Comparison of ENCODE assay signal across 23 cellular contexts in the genomic region with DNA sequence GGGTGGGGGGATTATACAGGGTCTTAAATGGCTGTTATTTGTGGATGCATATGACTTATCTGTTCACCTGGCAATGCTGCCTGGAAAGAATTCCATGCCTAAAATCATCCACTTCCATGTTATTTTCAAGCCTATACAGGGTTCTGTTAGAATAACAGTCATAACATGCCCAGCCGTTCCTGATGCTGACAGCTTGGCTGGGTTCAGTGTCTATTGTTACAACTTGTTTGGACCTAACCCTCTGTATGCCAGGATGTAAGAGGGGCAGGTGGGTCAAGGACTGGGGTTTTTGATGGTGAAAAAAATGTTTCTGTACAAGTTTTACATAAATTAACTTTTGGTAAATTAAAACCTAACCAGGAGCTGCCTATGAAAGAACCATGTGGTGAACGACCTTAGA.
A peak's percentile ranks its signal among the peaks of the same experiment; 100 is the strongest.
DNase-seq lines count a peak whose midpoint lies in the region; ATAC-seq, FAIRE-seq and TF ChIP-seq lines count a peak whose summit lies in the region.
"Had no signal": no experiment of that assay in that cellular context is flagged by ENCODE, and none has a peak within 500 bp of the region (broad histone marks: within the 10 kb centered on the region; RNA-seq: fewer than 3 reads in every experiment).

No MANE protein-coding gene starts in this region.

- 90% methylated on average over 2 of the region's 2 CpGs for WGBS in HepG2 (ENCODE audit: low lambda C conversion rate)
- 49% methylated on average over 2 of the region's 2 CpGs for WGBS in right lobe of liver (ENCODE audit: insufficient coverage, low coverage, low lambda C conversion rate, missing lambda C conversion rate)

- FAIRE-seq in HepG2 (lab: Jason Lieb, UNC), result peak; percentile 54
- FAIRE-seq: A204.1, GM12891, GM19239 had no signal

- H3K36me3 ChIP-seq in HepG2 (replicated peaks in 1 of 2; ENCODE audit: control insufficient read depth in 1 of 2, insufficient read depth in 2 of 2, low read length in 2 of 2) (peaks cover 29 to 57% of the 10 kb centered on the region in 2 experiments; a peak in 4 of 5 replicates), right lobe of liver (peaks cover 0 to 17% (median under 1%) of the 10 kb centered on the region in 4 donors)

- no peak for TF ChIP-seq EP300 in HepG2 (IDR thresholded peaks at IDR 0.05; ENCODE audit: low read depth in 2 of 2, low read length in 2 of 2)
- no peak for TF ChIP-seq EP300 in HepG2 (CRISPR knock-in tag; IDR thresholded peaks at IDR 0.05; ENCODE audit: borderline replicate concordance)

- no peak overlapping the region for H3K4me2 ChIP-seq in HepG2 (ENCODE audit: low read depth, low read length)
- H3K4me2 ChIP-seq: PC-9 had no signal

- H4K20me1 ChIP-seq in HepG2 (ENCODE audit: insufficient read depth, low read length), result no peaks in the 10 kb centered on the region

- H3K9me3 ChIP-seq in HepG2 (ENCODE audit: low read length) (no peaks in the 10 kb centered on the region), right lobe of liver (no peaks in the 10 kb centered on the region)

- intact Hi-C loops in HepG2 (cut with micrococcal nuclease; ENCODE audit: unreplicated experiment), result no loop called here
- intact Hi-C loops in right lobe of liver (cut with DNase I), result no loop called here

- H3K27me3 ChIP-seq in HepG2 (ENCODE audit: control insufficient read depth in 1 of 2, insufficient read depth in 2 of 2, low read length in 2 of 2) (no peaks in the 10 kb centered on the region), right lobe of liver (no peaks in the 10 kb centered on the region)

- TF ChIP-seq POLR2A in HepG2 (IDR thresholded peaks at IDR 0.05; ENCODE audit: insufficient read depth in 1 of 2, low read depth in 2 of 2, low read length in 2 of 2) (no peak), right lobe of liver (IDR thresholded peaks at IDR 0.05) (no peak)

- no peak overlapping the region for H2AFZ ChIP-seq in HepG2 (ENCODE audit: low read length)
- H2AFZ ChIP-seq: PC-9 had no signal

- no TSS peak for BruUV-seq in HepG2 (replicated peaks; lab: Mats Ljungman, UMichigan)

- POLR2A ChIA-PET in HepG2 (lab: Yijun Ruan, JAX), result interaction anchor here (0.7 kb wide), 1 partner anchor 20 kb away, joined by 3 read pairs; no protein-coding TSS in a partner anchor

- TF ChIP-seq CTCF in HepG2 (CRISPR knock-in tag; IDR thresholded peaks at IDR 0.05) (no peak), right lobe of liver (IDR thresholded peaks at IDR 0.05) (no peak), epithelial cell of esophagus (IDR thresholded peaks at IDR 0.05; ENCODE audit: insufficient read depth, low read depth, low read length, missing control alignments) (no peak)

- no peak for TF ChIP-seq RAD21 in HepG2 (CRISPR knock-in tag; IDR thresholded peaks at IDR 0.05)

- in situ Hi-C loops in HepG2 (cut with HindIII; ENCODE audit: extremely low pct_ligation_motif_present, low pct_unique_long_range_greater_than_20kb), result no loop called here

- H3K9ac ChIP-seq in HepG2 (ENCODE audit: insufficient read depth, low read depth, low read length), result no peak overlapping the region

- ATAC-seq in HepG2 (no peak), right lobe of liver (no peak), HG03175 (IDR thresholded peaks at IDR 0.05; ENCODE audit: unreplicated experiment) (no peak)
- ATAC-seq: SK-N-SH treated with all-trans-retinoic acid at 6 μM for 48 hours, T-cell had no signal

- CTCF ChIA-PET in HepG2 (lab: Yijun Ruan, JAX; ENCODE audit: low intra/inter-chr PET ratio, low total read pairs), result no interaction called here

- H3K4me3 ChIP-seq in HepG2 (replicated peaks in 1 of 3; ENCODE audit: insufficient read depth in 1 of 3, low read depth in 2 of 3, low read length in 3 of 3) (no peak overlapping the region), right lobe of liver (no peak overlapping the region), epithelial cell of esophagus (ENCODE audit: low read length) (no peak overlapping the region)
- H3K4me3 ChIP-seq: PC-9 had no signal

- H3K4me1 ChIP-seq in HepG2 (ENCODE audit: insufficient read depth, low read length), result no peaks in the 10 kb centered on the region
- H3K4me1 ChIP-seq in right lobe of liver, result no peaks in the 10 kb centered on the region

- H3K79me2 ChIP-seq in HepG2 (ENCODE audit: insufficient read depth, low read length), result no peaks in the 10 kb centered on the region

- H3K27ac ChIP-seq in HepG2 (ENCODE audit: extremely low read length, insufficient read depth, low read length), result no peak overlapping the region
- no peak overlapping the region for H3K27ac ChIP-seq in right lobe of liver
- H3K27ac ChIP-seq: PC-9 had no signal

- DNase-seq in HepG2 (ENCODE audit: low spot score), result no peak
- DNase-seq in right lobe of liver, result no peak
- peak; percentile 32 for DNase-seq in NCI-H2171 (lab: John Stamatoyannopoulos, UW)
- peak; percentile 60 for DNase-seq in epithelial cell of esophagus (ENCODE audit: low read depth)
- no peak for DNase-seq in SW 1271 (lab: John Stamatoyannopoulos, UW)
- DNase-seq in Kasumi-1 (lab: John Stamatoyannopoulos, UW), result no peak
- DNase-seq: H7, MM.1S, NCI-H1048, NCI-H1417 treated with DMSO at 0.1 percent for 48 hours, NCI-H187, NCI-H2107, NCI-H2227 treated with DMSO at 0.1 percent for 48 hours, NCI-H510A treated with DMSO at 0.1 percent for 48 hours, NCI-H748 treated with DMSO at 0.1 percent for 48 hours, PC-9, RPMI8226, T-cell had no signal

TF ChIP-seq in HepG2, 621 proteins besides CTCF, POLR2A, EP300 and RAD21 (continues in another document):
- TF ChIP-seq TCF7 (IDR thresholded peaks at IDR 0.05; ENCODE audit: low read depth), result no peak
- no peak for TF ChIP-seq ZNF30 (CRISPR knock-in tag; IDR thresholded peaks at IDR 0.05)
- TF ChIP-seq MEF2D (CRISPR knock-in tag; IDR thresholded peaks at IDR 0.05), result no peak
- TF ChIP-seq, protein P1, sequence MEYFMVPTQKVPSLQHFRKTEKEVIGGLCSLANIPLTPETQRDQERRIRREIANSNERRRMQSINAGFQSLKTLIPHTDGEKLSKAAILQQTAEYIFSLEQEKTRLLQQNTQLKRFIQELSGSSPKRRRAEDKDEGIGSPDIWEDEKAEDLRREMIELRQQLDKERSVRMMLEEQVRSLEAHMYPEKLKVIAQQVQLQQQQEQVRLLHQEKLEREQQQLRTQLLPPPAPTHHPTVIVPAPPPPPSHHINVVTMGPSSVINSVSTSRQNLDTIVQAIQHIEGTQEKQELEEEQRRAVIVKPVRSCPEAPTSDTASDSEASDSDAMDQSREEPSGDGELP (IDR thresholded peaks at IDR 0.05; ENCODE audit: borderline replicate concordance, low read depth), result no peak
- TF ChIP-seq, protein P2, sequence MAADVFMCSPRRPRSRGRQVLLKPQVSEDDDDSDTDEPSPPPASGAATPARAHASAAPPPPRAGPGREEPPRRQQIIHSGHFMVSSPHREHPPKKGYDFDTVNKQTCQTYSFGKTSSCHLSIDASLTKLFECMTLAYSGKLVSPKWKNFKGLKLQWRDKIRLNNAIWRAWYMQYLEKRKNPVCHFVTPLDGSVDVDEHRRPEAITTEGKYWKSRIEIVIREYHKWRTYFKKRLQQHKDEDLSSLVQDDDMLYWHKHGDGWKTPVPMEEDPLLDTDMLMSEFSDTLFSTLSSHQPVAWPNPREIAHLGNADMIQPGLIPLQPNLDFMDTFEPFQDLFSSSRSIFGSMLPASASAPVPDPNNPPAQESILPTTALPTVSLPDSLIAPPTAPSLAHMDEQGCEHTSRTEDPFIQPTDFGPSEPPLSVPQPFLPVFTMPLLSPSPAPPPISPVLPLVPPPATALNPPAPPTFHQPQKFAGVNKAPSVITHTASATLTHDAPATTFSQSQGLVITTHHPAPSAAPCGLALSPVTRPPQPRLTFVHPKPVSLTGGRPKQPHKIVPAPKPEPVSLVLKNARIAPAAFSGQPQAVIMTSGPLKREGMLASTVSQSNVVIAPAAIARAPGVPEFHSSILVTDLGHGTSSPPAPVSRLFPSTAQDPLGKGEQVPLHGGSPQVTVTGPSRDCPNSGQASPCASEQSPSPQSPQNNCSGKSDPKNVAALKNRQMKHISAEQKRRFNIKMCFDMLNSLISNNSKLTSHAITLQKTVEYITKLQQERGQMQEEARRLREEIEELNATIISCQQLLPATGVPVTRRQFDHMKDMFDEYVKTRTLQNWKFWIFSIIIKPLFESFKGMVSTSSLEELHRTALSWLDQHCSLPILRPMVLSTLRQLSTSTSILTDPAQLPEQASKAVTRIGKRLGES (CRISPR knock-in tag; IDR thresholded peaks at IDR 0.05; ENCODE audit: borderline replicate concordance), result no peak
- no peak for TF ChIP-seq ONECUT2 (CRISPR knock-in tag; IDR thresholded peaks at IDR 0.05)
- TF ChIP-seq ZNF3 (CRISPR knock-in tag; IDR thresholded peaks at IDR 0.05), result no peak
- TF ChIP-seq, protein P3, sequence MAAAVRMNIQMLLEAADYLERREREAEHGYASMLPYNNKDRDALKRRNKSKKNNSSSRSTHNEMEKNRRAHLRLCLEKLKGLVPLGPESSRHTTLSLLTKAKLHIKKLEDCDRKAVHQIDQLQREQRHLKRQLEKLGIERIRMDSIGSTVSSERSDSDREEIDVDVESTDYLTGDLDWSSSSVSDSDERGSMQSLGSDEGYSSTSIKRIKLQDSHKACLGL (CRISPR knock-in tag; IDR thresholded peaks at IDR 0.05), result no peak
- TF ChIP-seq SOX6 (IDR thresholded peaks at IDR 0.05), result no peak
- no peak for TF ChIP-seq SOX6 (CRISPR knock-in tag; IDR thresholded peaks at IDR 0.05)

Comparison
In these comparisons a context has a peak if more than half of its experiments do, and no peak if none do; other contexts are left out.
1. DNase-seq: peak in NCI-H2171 (single experiment) and epithelial cell of esophagus (single experiment); none in HepG2 (single experiment), right lobe of liver (0 of 3), SW 1271 (0 of 2) and Kasumi-1 (0 of 2).